ENCODE assay signal across 12 cellular contexts in the genomic region with DNA sequence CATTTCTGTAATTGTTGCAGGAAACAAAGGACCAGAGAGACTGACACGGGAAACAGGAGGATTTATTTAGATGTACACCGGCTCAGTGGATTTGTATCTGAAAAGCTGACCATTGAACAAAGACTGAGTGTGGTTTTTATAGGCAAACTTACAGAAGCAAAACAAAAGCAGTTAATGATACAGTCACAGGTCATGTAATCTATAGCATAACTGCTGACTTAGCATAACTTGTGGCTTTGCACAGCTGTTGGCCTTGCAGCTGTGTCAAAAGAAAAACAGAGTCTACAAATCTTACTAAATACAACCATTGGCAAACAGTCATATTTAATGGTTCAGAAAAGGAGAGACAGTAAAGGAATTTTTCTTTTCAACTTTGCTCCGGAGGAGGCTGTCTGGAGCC. TPM values are rescaled to one million over a fixed set of nuclear protein-coding genes. Genes with fewer than 3 reads are reported as not detected.
A peak's percentile ranks its signal among the peaks of the same experiment; 100 is the strongest.
DNase-seq lines count a peak whose midpoint lies in the region; ATAC-seq and TF ChIP-seq lines count a peak whose summit lies in the region.
"Had no signal": no experiment of that assay in that cellular context is flagged by ENCODE, and none has a peak within 500 bp of the region (broad histone marks: within the 10 kb centered on the region; RNA-seq: fewer than 3 reads in every experiment).

No MANE protein-coding gene starts in this region.

- no peaks in the 10 kb centered on the region for H3K36me3 ChIP-seq in ovary
- H3K36me3 ChIP-seq: adrenal gland had no signal

- CTCF ChIA-PET in activated CD4-positive, alpha-beta T cell treated with anti-CD3 and anti-CD28 coated beads for 36 hours (lab: Charles Lee): interaction anchor here (0.9 to 13.4 kb wide), 6 partner anchors 45 to 86 kb away, joined by 3 to 239 read pairs (median 6); partner anchors contain the start of gene KRI1

- peaks cover 33% of the 10 kb centered on the region for H3K36me3 Mint-ChIP-seq in activated CD4-positive, alpha-beta T cell treated with anti-CD3 and anti-CD28 coated beads for 36 hours (ENCODE audit: low read depth)
- peaks cover 45% of the 10 kb centered on the region for H3K36me3 Mint-ChIP-seq in central memory CD8-positive, alpha-beta T cell (ENCODE audit: insufficient read depth)
- no peaks in the 10 kb centered on the region for H3K36me3 Mint-ChIP-seq in osteocyte (ENCODE audit: unreplicated experiment)

- no peak for TF ChIP-seq POLR2A in ovary (IDR thresholded peaks at IDR 0.05)

- POLR2A ChIA-PET in activated CD4-positive, alpha-beta T cell treated with anti-CD3 and anti-CD28 coated beads for 36 hours (lab: Charles Lee): interaction anchor here (0.6 to 1.2 kb wide), 5 partner anchors 14 to 86 kb away, joined by 3 to 6 read pairs (median 3); no protein-coding TSS in a partner anchor

- peak overlapping the region; percentile 86 for H3K4me3 Mint-ChIP-seq in activated CD4-positive, alpha-beta T cell treated with anti-CD3 and anti-CD28 coated beads for 36 hours
- H3K4me3 Mint-ChIP-seq in central memory CD8-positive, alpha-beta T cell: peak overlapping the region; percentile 36
- H3K4me3 Mint-ChIP-seq in osteocyte (ENCODE audit: unreplicated experiment): peak overlapping the region; percentile 89

- TF ChIP-seq CTCF in osteocyte (IDR thresholded peaks at IDR 0.05) (no peak), ovary (IDR thresholded peaks at IDR 0.05) (no peak)

- no peak for DNase-seq in activated CD4-positive, alpha-beta T cell treated with anti-CD3 and anti-CD28 coated beads for 36 hours
- no peak for DNase-seq in activated CD4-positive, alpha-beta T cell treated with anti-CD3 and anti-CD28 coated beads, Interleukin-2, amount 50 U/mL, for 1 hour
- DNase-seq in NCI-H69 (lab: John Stamatoyannopoulos, UW): peak; percentile 13
- no peak for DNase-seq in central memory CD8-positive, alpha-beta T cell (ENCODE audit: low spot score in 2 of 2)
- DNase-seq in osteocyte (ENCODE audit: extremely low spot score, unreplicated experiment): no peak
- DNase-seq in NCI-H446 treated with DMSO at 0.1 percent for 48 hours (lab: John Stamatoyannopoulos, UW): no peak
- DNase-seq in ovary: no peak
- no peak for DNase-seq in amygdala (lab: John Stamatoyannopoulos, UW)
- DNase-seq: adrenal gland; DMS153; effector CD4-positive, alpha-beta T cell; heart left ventricle had no signal

- no peaks in the 10 kb centered on the region for H3K9me3 ChIP-seq in ovary
- H3K9me3 ChIP-seq: adrenal gland, heart left ventricle had no signal

- 9 to 23% (median 21%) methylated on average over 3 of the region's 3 CpGs for WGBS in ovary, 3 donors

- no peak overlapping the region for H3K4me3 ChIP-seq in ovary

- no peak for ATAC-seq in activated CD4-positive, alpha-beta T cell treated with anti-CD3 and anti-CD28 coated beads for 36 hours
- ATAC-seq in central memory CD8-positive, alpha-beta T cell (replicated peaks; ENCODE audit: extremely low read depth, poor library complexity, severe bottlenecking): no peak
- ATAC-seq: heart left ventricle had no signal

- H3K4me1 Mint-ChIP-seq in activated CD4-positive, alpha-beta T cell treated with anti-CD3 and anti-CD28 coated beads for 36 hours: peaks cover 26% of the 10 kb centered on the region
- peaks cover 29% of the 10 kb centered on the region for H3K4me1 Mint-ChIP-seq in central memory CD8-positive, alpha-beta T cell
- peaks cover 29% of the 10 kb centered on the region for H3K4me1 Mint-ChIP-seq in osteocyte (ENCODE audit: unreplicated experiment)

- no peak overlapping the region for H3K27ac ChIP-seq in ovary

- intact Hi-C loops in activated CD4-positive, alpha-beta T cell treated with anti-CD3 and anti-CD28 coated beads for 36 hours (cut with DNase I, micrococcal nuclease): loop anchor here (2.0 to 5.0 kb wide), 4 partner anchors 71 to 277 kb away; partner anchors contain the start of genes CDC37 (in 1 of the 2), KEAP1 (in 1 of the 2), TIMM29 (in 1 of the 2) and YIPF2 (in 1 of the 2)
- intact Hi-C loops in ovary (cut with DNase I): no loop called here

- no peak for TF ChIP-seq EP300 in ovary (IDR thresholded peaks at IDR 0.05)

- peaks cover 5% of the 10 kb centered on the region for H3K4me1 ChIP-seq in ovary (ENCODE audit: insufficient read depth)

- H3K27me3 ChIP-seq in ovary: no peaks in the 10 kb centered on the region
- H3K27me3 ChIP-seq: adrenal gland, heart left ventricle had no signal

- H3K27me3 Mint-ChIP-seq in activated CD4-positive, alpha-beta T cell treated with anti-CD3 and anti-CD28 coated beads for 36 hours: no peaks in the 10 kb centered on the region
- H3K27me3 Mint-ChIP-seq in central memory CD8-positive, alpha-beta T cell: no peaks in the 10 kb centered on the region
- H3K27me3 Mint-ChIP-seq in osteocyte (ENCODE audit: unreplicated experiment): no peaks in the 10 kb centered on the region

- H3K9me3 Mint-ChIP-seq in activated CD4-positive, alpha-beta T cell treated with anti-CD3 and anti-CD28 coated beads for 36 hours (ENCODE audit: low read depth): no peaks in the 10 kb centered on the region
- H3K9me3 Mint-ChIP-seq in central memory CD8-positive, alpha-beta T cell: no peaks in the 10 kb centered on the region
- H3K9me3 Mint-ChIP-seq in osteocyte (ENCODE audit: unreplicated experiment): no peaks in the 10 kb centered on the region

- H3K27ac Mint-ChIP-seq in activated CD4-positive, alpha-beta T cell treated with anti-CD3 and anti-CD28 coated beads for 36 hours: peak overlapping the region; percentile 47
- H3K27ac Mint-ChIP-seq in central memory CD8-positive, alpha-beta T cell (ENCODE audit: low read depth): peak overlapping the region; percentile 97
- peak overlapping the region; percentile 41 for H3K27ac Mint-ChIP-seq in osteocyte (ENCODE audit: unreplicated experiment)

RNA-seq across cellular contexts. Expression of gene ILF3, which starts 2.3 kb away (rescaled TPM):
- total RNA-seq in activated CD4-positive, alpha-beta T cell treated with anti-CD3 and anti-CD28 coated beads for 36 hours: 100 to 1,000 TPM; 433 to 570 TPM
- 223 and 231 TPM in 2 replicates for total RNA-seq in osteocyte
- 100 to 1,000 TPM in 6 of 7 donors, 10 to 100 TPM in 1; 90.0 to 295 (median 246) TPM for total RNA-seq in ovary
- polyA plus RNA-seq in ovary: 100 to 1,000 TPM; 120 to 149 TPM

RNA-seq across cellular contexts. Expression of gene SLC44A2, which starts 26.5 kb away (rescaled TPM):
- total RNA-seq in activated CD4-positive, alpha-beta T cell treated with anti-CD3 and anti-CD28 coated beads for 36 hours: 100 to 1,000 TPM in 1 of 2 experiments, 10 to 100 TPM in 1; 80.3 to 105 TPM
- total RNA-seq in osteocyte (225 and 233 TPM in 2 replicates), ovary (100 to 1,000 TPM in 1 of 7 donors, 10 to 100 TPM in 6; 18.1 to 137 (median 52.3) TPM)
- 10 to 100 TPM; 37.6 to 94.1 TPM for polyA plus RNA-seq in ovary

RNA-seq across cellular contexts. Expression of gene QTRT1, which starts 49.4 kb away (rescaled TPM):
- 10 to 100 TPM; 51.5 to 52.8 TPM for total RNA-seq in activated CD4-positive, alpha-beta T cell treated with anti-CD3 and anti-CD28 coated beads for 36 hours
- 56.3 and 57.7 TPM in 2 replicates for total RNA-seq in osteocyte
- total RNA-seq in ovary: 10 to 100 TPM; 33.3 to 61.0 (median 51.5) TPM
- polyA plus RNA-seq in ovary: 10 to 100 TPM in 1 of 2 donors, 1 to 10 TPM in 1; 3.2 to 59.1 TPM

Comparison
In these comparisons a context has a peak if more than half of its experiments do, and no peak if none do; other contexts are left out.
1. H3K27ac Mint-ChIP-seq: peak in every context shown above with its lines; median percentile 97 in central memory CD8-positive, alpha-beta T cell; 47 in activated CD4-positive, alpha-beta T cell treated with anti-CD3 and anti-CD28 coated beads for 36 hours; 41 in osteocyte.
2. H3K4me3 Mint-ChIP-seq: peak in every context shown above with its lines; median percentile 89 in osteocyte; 86 in activated CD4-positive, alpha-beta T cell treated with anti-CD3 and anti-CD28 coated beads for 36 hours; 36 in central memory CD8-positive, alpha-beta T cell.
3. intact Hi-C loops: an anchor here in activated CD4-positive, alpha-beta T cell treated with anti-CD3 and anti-CD28 coated beads for 36 hours (2.0 to 5.0 kb wide); none called in ovary.